23 cellular contexts compared by ENCODE assay signal in the genomic region with DNA sequence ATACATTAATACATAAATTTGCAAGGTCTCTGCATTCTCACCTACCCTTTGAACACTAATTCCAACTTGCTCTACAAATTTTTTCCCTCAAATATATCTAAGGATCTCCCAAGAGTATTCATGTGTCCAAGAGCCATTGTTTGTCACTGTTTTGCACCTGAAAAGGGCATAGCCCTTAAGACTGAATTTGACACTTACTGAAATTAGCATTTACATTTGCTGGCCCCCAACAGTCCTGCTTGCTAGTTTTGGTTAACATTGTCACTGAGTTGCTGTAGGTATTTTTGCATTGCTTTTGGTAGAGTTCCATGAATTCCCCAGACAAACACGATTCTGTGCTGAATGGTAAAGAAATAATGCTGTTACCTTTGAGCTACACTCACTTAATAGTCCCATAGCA. TPM values are rescaled to one million over a fixed set of nuclear protein-coding genes. Genes with fewer than 3 reads are reported as not detected.
DNase-seq lines count a peak whose midpoint lies in the region; ATAC-seq and TF ChIP-seq lines count a peak whose summit lies in the region.
"Had no signal": no experiment of that assay in that cellular context is flagged by ENCODE, and none has a peak within 500 bp of the region (broad histone marks: within the 10 kb centered on the region; RNA-seq: fewer than 3 reads in every experiment).

No MANE protein-coding gene starts in this region.

- no peaks in the 10 kb centered on the region for H3K27me3 ChIP-seq in GM23338 (ENCODE audit: insufficient read depth)
- no peaks in the 10 kb centered on the region for H3K27me3 ChIP-seq in HUES48 (ENCODE audit: control insufficient read depth, insufficient read depth, low read length)
- H3K27me3 ChIP-seq in iPS-18a (ENCODE audit: control insufficient read depth, insufficient read depth, low read length), result no peaks in the 10 kb centered on the region
- H3K27me3 ChIP-seq: BE2C; BLaER1 treated with 17β-estradiol and CSF1 and Interleukin-3, amounts not matched to agents 10 nM and 100 nM had no signal

- H3K4me2 ChIP-seq in GM23338, result peak overlapping the region; percentile 63
- H3K4me2 ChIP-seq: A549; BLaER1 treated with 17β-estradiol and CSF1 and Interleukin-3, amounts not matched to agents 10 nM and 100 nM had no signal

- CTCF ChIA-PET in WTC11 (lab: Charles Lee), result interaction anchor here (1.0 kb wide), 1 partner anchor 79 kb away, joined by 3 read pairs; no protein-coding TSS in a partner anchor

- H3K79me2 ChIP-seq in GM23338 (replicated peaks; ENCODE audit: insufficient read depth), result no peaks in the 10 kb centered on the region

- H3F3A ChIP-seq in GM23338 (replicated peaks; ENCODE audit: low read depth), result no peaks in the 10 kb centered on the region

- peaks cover 7% of the 10 kb centered on the region; the same call in 1 of the 2 replicates for H3K9me2 ChIP-seq in GM23338 (ENCODE audit: insufficient read depth)

- no peaks in the 10 kb centered on the region for H3K36me3 ChIP-seq in GM23338 (ENCODE audit: insufficient read depth)
- H3K36me3 ChIP-seq in HUES48 (ENCODE audit: control insufficient read depth, insufficient read depth, low read length), result no peaks in the 10 kb centered on the region
- H3K36me3 ChIP-seq in iPS-18a (ENCODE audit: control insufficient read depth, low read depth, low read length), result no peaks in the 10 kb centered on the region
- H3K36me3 ChIP-seq: BE2C; BLaER1 treated with 17β-estradiol and CSF1 and Interleukin-3, amounts not matched to agents 10 nM and 100 nM had no signal

- peak; percentile 13 for DNase-seq in GM23338 (ENCODE audit: low spot score)
- DNase-seq in WTC11 (ENCODE audit: low spot score), result no peak
- DNase-seq in activated naive CD4-positive, alpha-beta T cell treated with anti-CD3 and anti-CD28 coated beads, Interleukin-2, amount 50 U/mL, for 72 hours (ENCODE audit: low spot score in 2 of 2), result no peak
- no peak for DNase-seq in 8988T
- DNase-seq in effector CD8-positive, alpha-beta T cell (lab: John Stamatoyannopoulos, UW), result no peak
- DNase-seq: ACHN; AML-193; BE2C; CD4-positive, alpha-beta T cell; CD8-positive, alpha-beta memory T cell; DMS 273 treated with DMSO at 0.1 percent for 48 hours; DMS79; EL; GDM1; HCEC 1CT had no signal

- POLR2A ChIA-PET in WTC11 (lab: Charles Lee), result no interaction called here

- H3K4me1 Mint-ChIP-seq in GM23338 (peaks cover 30% of the 10 kb centered on the region), WTC11 (peaks cover 44% of the 10 kb centered on the region)
- H3K4me1 Mint-ChIP-seq: CD14-positive monocyte; CD8-positive, alpha-beta memory T cell had no signal

- H2AFZ ChIP-seq in GM23338, result no peak overlapping the region

- H3K9ac ChIP-seq in HUES48 (ENCODE audit: low read depth, low read length) (no peak overlapping the region), iPS-18a (ENCODE audit: low read length) (no peak overlapping the region)
- H3K9ac ChIP-seq: BLaER1 treated with 17β-estradiol and CSF1 and Interleukin-3, amounts not matched to agents 10 nM and 100 nM had no signal

- H3K27ac Mint-ChIP-seq in GM23338 (no peak overlapping the region), WTC11 (peak overlapping the region; percentile 69)
- H3K27ac Mint-ChIP-seq in activated naive CD4-positive, alpha-beta T cell treated with anti-CD3 and anti-CD28 coated beads, Interleukin-2, amount 50 U/mL, for 72 hours, result no peak overlapping the region
- H3K27ac Mint-ChIP-seq: CD14-positive monocyte; CD4-positive, alpha-beta T cell; CD8-positive, alpha-beta memory T cell had no signal

- H3K36me3 Mint-ChIP-seq in GM23338 (ENCODE audit: low read depth) (no peaks in the 10 kb centered on the region), WTC11 (no peaks in the 10 kb centered on the region)
- H3K36me3 Mint-ChIP-seq in activated naive CD4-positive, alpha-beta T cell treated with anti-CD3 and anti-CD28 coated beads, Interleukin-2, amount 50 U/mL, for 72 hours, result no peaks in the 10 kb centered on the region
- H3K36me3 Mint-ChIP-seq: CD14-positive monocyte; CD8-positive, alpha-beta memory T cell had no signal

- H3K4me1 ChIP-seq in GM23338 (ENCODE audit: insufficient read depth), result peaks cover 25% of the 10 kb centered on the region
- H3K4me1 ChIP-seq in HUES48 (ENCODE audit: control insufficient read depth, insufficient read depth, low read length), result peaks cover 28% of the 10 kb centered on the region
- peaks cover 26% of the 10 kb centered on the region for H3K4me1 ChIP-seq in iPS-18a (ENCODE audit: control insufficient read depth, low read depth, low read length)
- H3K4me1 ChIP-seq: A549; BE2C; BLaER1 treated with 17β-estradiol and CSF1 and Interleukin-3, amounts not matched to agents 10 nM and 100 nM had no signal

- peak; percentile 65 for ATAC-seq in GM23338
- ATAC-seq in WTC11, result peak; percentile 50
- ATAC-seq in activated naive CD4-positive, alpha-beta T cell treated with anti-CD3 and anti-CD28 coated beads, Interleukin-2, amount 50 U/mL, for 72 hours, result no peak
- ATAC-seq in GM18498 (IDR thresholded peaks at IDR 0.05; ENCODE audit: unreplicated experiment), result no peak
- ATAC-seq: A549, GM12878 had no signal

- H3K27me3 Mint-ChIP-seq in GM23338 (ENCODE audit: insufficient read depth, low read depth, poor library complexity) (peaks cover 2% of the 10 kb centered on the region), WTC11 (ENCODE audit: low read depth) (no peaks in the 10 kb centered on the region)
- H3K27me3 Mint-ChIP-seq: CD4-positive, alpha-beta T cell had no signal

- H4K20me1 ChIP-seq in GM23338 (replicated peaks; ENCODE audit: insufficient read depth), result no peaks in the 10 kb centered on the region
- H4K20me1 ChIP-seq: BLaER1 treated with 17β-estradiol and CSF1 and Interleukin-3, amounts not matched to agents 10 nM and 100 nM had no signal

- H3K4me3 Mint-ChIP-seq in GM23338 (no peak overlapping the region), WTC11 (peak overlapping the region; percentile 7)
- H3K4me3 Mint-ChIP-seq: CD14-positive monocyte; CD4-positive, alpha-beta T cell; CD8-positive, alpha-beta memory T cell had no signal

- TF ChIP-seq CTCF in GM23338 (conservative IDR thresholded peaks at IDR 0.05; ENCODE audit: low read depth in 2 of 2) (no peak), WTC11 (IDR thresholded peaks at IDR 0.05) (no peak)

- no peaks in the 10 kb centered on the region for H3K9me3 ChIP-seq in HUES48 (ENCODE audit: control insufficient read depth, insufficient read depth, low read length)
- no peaks in the 10 kb centered on the region for H3K9me3 ChIP-seq in iPS-18a (ENCODE audit: control insufficient read depth, low read depth, low read length)
- H3K9me3 ChIP-seq: A549; BE2C; BLaER1 treated with 17β-estradiol and CSF1 and Interleukin-3, amounts not matched to agents 10 nM and 100 nM had no signal

- H3K9me3 Mint-ChIP-seq in GM23338 (no peaks in the 10 kb centered on the region), WTC11 (no peaks in the 10 kb centered on the region; the same call in 1 of the 2 replicates)
- peaks cover 4 to 13% of the 10 kb centered on the region in 2 donors for H3K9me3 Mint-ChIP-seq in activated naive CD4-positive, alpha-beta T cell treated with anti-CD3 and anti-CD28 coated beads, Interleukin-2, amount 50 U/mL, for 72 hours

- H3K4me3 ChIP-seq in GM23338, result peak overlapping the region; percentile 14; the same call in 1 of the 2 replicates
- H3K4me3 ChIP-seq in HUES48 (ENCODE audit: low read depth, low read length), result peak overlapping the region; percentile 34; the same call in 1 of the 2 replicates
- peak overlapping the region; percentile 8 for H3K4me3 ChIP-seq in iPS-18a (ENCODE audit: low read length)
- H3K4me3 ChIP-seq: A549; BLaER1 treated with 17β-estradiol and CSF1 and Interleukin-3, amounts not matched to agents 10 nM and 100 nM; GM12878 had no signal

- H3K27ac ChIP-seq in GM23338 (ENCODE audit: low read depth) (peak overlapping the region; percentile 45; the same call in 1 of the 2 replicates), HUES48 (ENCODE audit: low read depth, low read length) (peak overlapping the region; percentile 60), iPS-18a (ENCODE audit: low read length) (no peak overlapping the region)
- H3K27ac ChIP-seq: 22Rv1; A549; BLaER1 treated with 17β-estradiol and CSF1 and Interleukin-3, amounts not matched to agents 10 nM and 100 nM had no signal

TF ChIP-seq in WTC11, 78 proteins besides CTCF, POLR2A, EP300 and RAD21 (continues in another document):
- TF ChIP-seq FOXK1 (CRISPR knock-in tag; IDR thresholded peaks at IDR 0.05) (no peak), GTF2I (CRISPR knock-in tag; conservative IDR thresholded peaks at IDR 0.05) (no peak), NR2C2 (CRISPR knock-in tag; IDR thresholded peaks at IDR 0.05) (no peak)
- TF ChIP-seq, protein P1, sequence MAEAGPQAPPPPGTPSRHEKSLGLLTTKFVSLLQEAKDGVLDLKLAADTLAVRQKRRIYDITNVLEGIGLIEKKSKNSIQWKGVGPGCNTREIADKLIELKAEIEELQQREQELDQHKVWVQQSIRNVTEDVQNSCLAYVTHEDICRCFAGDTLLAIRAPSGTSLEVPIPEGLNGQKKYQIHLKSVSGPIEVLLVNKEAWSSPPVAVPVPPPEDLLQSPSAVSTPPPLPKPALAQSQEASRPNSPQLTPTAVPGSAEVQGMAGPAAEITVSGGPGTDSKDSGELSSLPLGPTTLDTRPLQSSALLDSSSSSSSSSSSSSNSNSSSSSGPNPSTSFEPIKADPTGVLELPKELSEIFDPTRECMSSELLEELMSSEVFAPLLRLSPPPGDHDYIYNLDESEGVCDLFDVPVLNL (CRISPR knock-in tag; IDR thresholded peaks at IDR 0.05; ENCODE audit: borderline replicate concordance, low read depth), result no peak
- TF ChIP-seq, protein P2, sequence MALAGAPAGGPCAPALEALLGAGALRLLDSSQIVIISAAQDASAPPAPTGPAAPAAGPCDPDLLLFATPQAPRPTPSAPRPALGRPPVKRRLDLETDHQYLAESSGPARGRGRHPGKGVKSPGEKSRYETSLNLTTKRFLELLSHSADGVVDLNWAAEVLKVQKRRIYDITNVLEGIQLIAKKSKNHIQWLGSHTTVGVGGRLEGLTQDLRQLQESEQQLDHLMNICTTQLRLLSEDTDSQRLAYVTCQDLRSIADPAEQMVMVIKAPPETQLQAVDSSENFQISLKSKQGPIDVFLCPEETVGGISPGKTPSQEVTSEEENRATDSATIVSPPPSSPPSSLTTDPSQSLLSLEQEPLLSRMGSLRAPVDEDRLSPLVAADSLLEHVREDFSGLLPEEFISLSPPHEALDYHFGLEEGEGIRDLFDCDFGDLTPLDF (CRISPR knock-in tag; IDR thresholded peaks at IDR 0.05), result no peak
- TF ChIP-seq, protein P3, sequence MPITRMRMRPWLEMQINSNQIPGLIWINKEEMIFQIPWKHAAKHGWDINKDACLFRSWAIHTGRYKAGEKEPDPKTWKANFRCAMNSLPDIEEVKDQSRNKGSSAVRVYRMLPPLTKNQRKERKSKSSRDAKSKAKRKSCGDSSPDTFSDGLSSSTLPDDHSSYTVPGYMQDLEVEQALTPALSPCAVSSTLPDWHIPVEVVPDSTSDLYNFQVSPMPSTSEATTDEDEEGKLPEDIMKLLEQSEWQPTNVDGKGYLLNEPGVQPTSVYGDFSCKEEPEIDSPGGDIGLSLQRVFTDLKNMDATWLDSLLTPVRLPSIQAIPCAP (CRISPR knock-in tag; IDR thresholded peaks at IDR 0.05), result no peak

RNA-seq across cellular contexts. Expression of a gene that starts 57.3 kb away (rescaled TPM):
- total RNA-seq in GM23338 (2014; rRNA removed; shearing (Covaris generic)), result not detected in 2 replicates
- not detected in 2 replicates for polyA plus RNA-seq in GM23338 (2016; fragmentation: Nextera tagmentation; extraction: Ambion mirVana)
- total RNA-seq in WTC11 (2021), result 0.11 TPM in 1 of 3 replicates, not detected in the others
- not detected for total RNA-seq in activated naive CD4-positive, alpha-beta T cell treated with anti-CD3 and anti-CD28 coated beads, Interleukin-2, amount 50 U/mL, for 72 hours
- total RNA-seq: CD4-positive, alpha-beta T cell; CD8-positive, alpha-beta memory T cell; GM12878 had no signal
- polyA plus RNA-seq: A549; CD14-positive monocyte; CD8-positive, alpha-beta memory T cell; GM12878 had no signal

Comparison
In these comparisons a context has a peak if more than half of its experiments do, and no peak if none do; other contexts are left out.
1. ATAC-seq: peak in GM23338 (single experiment) and WTC11 (single experiment); none in activated naive CD4-positive, alpha-beta T cell treated with anti-CD3 and anti-CD28 coated beads, Interleukin-2, amount 50 U/mL, for 72 hours (0 of 2) and GM18498 (single experiment).
2. Peak in every context shown above with its lines, with median percentiles within 50 percentile points of each other: H3K4me3 ChIP-seq.